16 cellular contexts compared by ENCODE assay signal in genomic region chrX:21503593-21503992, GRCh38.
DNase-seq lines count a peak whose midpoint lies in the region; ATAC-seq and TF ChIP-seq lines count a peak whose summit lies in the region.
"Had no signal": no experiment of that assay in that cellular context is flagged by ENCODE, and none has a peak within 500 bp of the region (broad histone marks: within the 10 kb centered on the region; RNA-seq: fewer than 3 reads in every experiment).

No MANE protein-coding gene starts in this region.

- H3K79me2 ChIP-seq in SU-DHL-6 (ENCODE audit: insufficient read depth, low read length): no peaks in the 10 kb centered on the region

- H3K4me1 ChIP-seq in heart left ventricle: no peaks in the 10 kb centered on the region
- no peaks in the 10 kb centered on the region for H3K4me1 ChIP-seq in left ventricle myocardium inferior
- H3K4me1 ChIP-seq: gastroesophageal sphincter had no signal

- no peak for TF ChIP-seq POLR2A in heart left ventricle (IDR thresholded peaks at IDR 0.05)

- no peak overlapping the region for H3K9ac ChIP-seq in SU-DHL-6 (ENCODE audit: low read length)

- peak; percentile 95 for ATAC-seq in GM18868 (IDR thresholded peaks at IDR 0.05; ENCODE audit: unreplicated experiment)
- ATAC-seq in GM21515 (IDR thresholded peaks at IDR 0.05; ENCODE audit: unreplicated experiment): peak; percentile 90
- peak; percentile 50 for ATAC-seq in HG02973 (IDR thresholded peaks at IDR 0.05; ENCODE audit: unreplicated experiment)
- ATAC-seq in heart left ventricle: no peak
- ATAC-seq in HG03571 (IDR thresholded peaks at IDR 0.05; ENCODE audit: unreplicated experiment): no peak
- ATAC-seq: gastroesophageal sphincter had no signal

- H3K36me3 ChIP-seq in SU-DHL-6 (ENCODE audit: low read length): no peaks in the 10 kb centered on the region
- no peaks in the 10 kb centered on the region for H3K36me3 ChIP-seq in heart left ventricle
- no peaks in the 10 kb centered on the region for H3K36me3 ChIP-seq in left ventricle myocardium inferior
- H3K36me3 ChIP-seq: cardiac muscle cell, gastroesophageal sphincter had no signal

- intact Hi-C loops in heart left ventricle (cut with DNase I): no loop called here
- intact Hi-C loops in left ventricle myocardium inferior (cut with micrococcal nuclease): no loop called here

- H3K4me2 ChIP-seq in SU-DHL-6 (ENCODE audit: low read depth, low read length, poor library complexity, severe bottlenecking): peak overlapping the region; percentile 39

- H3K4me3 ChIP-seq in SU-DHL-6 (ENCODE audit: insufficient read depth, low read length, poor library complexity, severe bottlenecking) (peak overlapping the region; percentile 18), heart left ventricle (no peak overlapping the region), left ventricle myocardium inferior (no peak overlapping the region)
- H3K4me3 ChIP-seq: cardiac muscle cell, gastroesophageal sphincter, skin epidermis had no signal

- H4K20me1 ChIP-seq in SU-DHL-6 (ENCODE audit: low read depth, low read length): no peaks in the 10 kb centered on the region

- H3F3A ChIP-seq in SU-DHL-6 (ENCODE audit: insufficient read depth): no peaks in the 10 kb centered on the region

- 70 to 91% (median 78%) methylated on average over 3 of the region's 3 CpGs for WGBS in heart left ventricle, 4 donors

- H2AFZ ChIP-seq in SU-DHL-6 (ENCODE audit: low read depth, low read length, severe bottlenecking): no peak overlapping the region

- no peak for DNase-seq in middle frontal gyrus (ENCODE audit: extremely low spot score, low spot score)
- no peak for DNase-seq in heart left ventricle
- DNase-seq in left ventricle myocardium inferior: no peak
- DNase-seq: activated naive CD4-positive, alpha-beta T cell treated with anti-CD3 and anti-CD28 coated beads, Interleukin-2, amount 50 U/mL, for 16 hours; AML-193; DND-41; mesendoderm; occipital lobe had no signal

- H3K9me2 ChIP-seq in SU-DHL-6 (replicated peaks; ENCODE audit: insufficient read depth, low read length): no peaks in the 10 kb centered on the region

- H3K9me3 ChIP-seq in SU-DHL-6 (ENCODE audit: insufficient read depth, low read length) (no peaks in the 10 kb centered on the region), heart left ventricle (no peaks in the 10 kb centered on the region), left ventricle myocardium inferior (replicated peaks) (no peaks in the 10 kb centered on the region)
- H3K9me3 ChIP-seq: gastroesophageal sphincter had no signal

- TF ChIP-seq CTCF in SU-DHL-6 (IDR thresholded peaks at IDR 0.05; ENCODE audit: insufficient read depth, low read length, poor library complexity, severe bottlenecking) (no peak), heart left ventricle (IDR thresholded peaks at IDR 0.05) (no peak), left ventricle myocardium inferior (IDR thresholded peaks at IDR 0.05; ENCODE audit: borderline replicate concordance) (no peak)

- H3K27ac ChIP-seq in SU-DHL-6 (ENCODE audit: low read depth, low read length) (peak overlapping the region; percentile 35; the same call in 1 of the 2 replicates), heart left ventricle (no peak overlapping the region), left ventricle myocardium inferior (replicated peaks) (no peak overlapping the region)
- H3K27ac ChIP-seq: cardiac muscle cell, gastroesophageal sphincter, skin epidermis had no signal

- H3K27me3 ChIP-seq in SU-DHL-6 (ENCODE audit: low read length) (no peaks in the 10 kb centered on the region), heart left ventricle (no peaks in the 10 kb centered on the region), left ventricle myocardium inferior (ENCODE audit: low read depth) (no peaks in the 10 kb centered on the region)
- H3K27me3 ChIP-seq: cardiac muscle cell, gastroesophageal sphincter had no signal

Comparison
In these comparisons a context has a peak if more than half of its experiments do, and no peak if none do; other contexts are left out.
1. ATAC-seq: peak in GM18868 (single experiment), GM21515 (single experiment) and HG02973 (single experiment); none in heart left ventricle (0 of 4) and HG03571 (single experiment).